ENCODE assay signal across 1 cellular context in genomic region chr4:140738111-140738510, GRCh38.
TF ChIP-seq lines count a peak whose summit lies in the region.

No MANE protein-coding gene starts in this region.

TF ChIP-seq in HepG2, 621 proteins besides CTCF, POLR2A, EP300 and RAD21:
- TF ChIP-seq MAX (IDR thresholded peaks at IDR 0.05) = no peak
- TF ChIP-seq GMEB2 (CRISPR knock-in tag; IDR thresholded peaks at IDR 0.05; ENCODE audit: low read depth) = no peak
- no peak for TF ChIP-seq CHD4 (IDR thresholded peaks at IDR 0.05; ENCODE audit: borderline replicate concordance, low read length)
- TF ChIP-seq ZBTB42 (CRISPR knock-in tag; IDR thresholded peaks at IDR 0.05) = no peak
- no peak for TF ChIP-seq ZNF567 (CRISPR knock-in tag; IDR thresholded peaks at IDR 0.05; ENCODE audit: borderline replicate concordance)
- no peak for TF ChIP-seq YY1 (IDR thresholded peaks at IDR 0.05; ENCODE audit: insufficient read depth, insufficient replicate concordance, low read depth, low read length)
- TF ChIP-seq ZNF546 (CRISPR knock-in tag; conservative IDR thresholded peaks at IDR 0.05) = no peak
TF ChIP-seq in HepG2: peak in this region for 0.
